ENCODE assay signal across 13 cellular contexts in the genomic region with DNA sequence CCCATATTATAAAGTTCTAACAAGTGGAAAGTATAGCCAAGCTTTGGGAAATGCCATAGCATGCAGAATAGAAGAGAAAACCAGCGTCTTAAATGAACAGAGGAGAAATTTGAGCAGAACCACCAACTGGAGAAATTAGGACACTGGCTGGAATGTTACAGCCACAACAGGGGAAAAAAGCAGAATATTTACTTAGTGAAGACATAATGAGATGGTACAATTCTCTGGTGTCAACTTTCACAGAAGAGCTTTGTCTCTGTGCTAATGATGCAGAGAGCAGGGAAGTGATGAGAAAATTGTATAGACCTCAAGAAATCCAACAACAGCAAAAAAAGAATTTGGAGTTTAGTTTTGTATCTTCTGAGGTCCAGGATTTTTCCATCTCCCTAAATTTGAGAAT.
"Had no signal": no experiment of that assay in that cellular context is flagged by ENCODE, and none has a peak within 500 bp of the region (broad histone marks: within the 10 kb centered on the region; RNA-seq: fewer than 3 reads in every experiment).

No MANE protein-coding gene starts in this region.

- H3K36me3 Mint-ChIP-seq: activated naive CD4-positive, alpha-beta T cell treated with anti-CD3 and anti-CD28 coated beads, Interleukin-2, amount 50 U/mL, for 24 hours; stimulated activated effector memory CD8-positive, alpha-beta T cell treated with anti-CD3 and anti-CD28 coated beads, Interleukin-12 subunit alpha, Interleukin-12 subunit beta, amount 100 ng/mL, for 72 hours had no signal

- H3K27ac Mint-ChIP-seq: activated CD4-positive, alpha-beta memory T cell treated with anti-CD3 and anti-CD28 coated beads, Interleukin-2, amount 10 ng/mL, durations not matched to agents 7 days and 5 days; activated CD4-positive, alpha-beta T cell treated with anti-CD3 and anti-CD28 coated beads for 36 hours; activated naive CD4-positive, alpha-beta T cell treated with anti-CD3 and anti-CD28 coated beads, Interleukin-2, amount 50 U/mL, for 24 hours; stimulated activated effector memory CD8-positive, alpha-beta T cell treated with anti-CD3 and anti-CD28 coated beads, Interleukin-12 subunit alpha, Interleukin-12 subunit beta, amount 100 ng/mL, for 72 hours had no signal

- H3K9me3 Mint-ChIP-seq: activated CD4-positive, alpha-beta memory T cell treated with anti-CD3 and anti-CD28 coated beads, Interleukin-2, amount 10 ng/mL, durations not matched to agents 7 days and 5 days; activated naive CD4-positive, alpha-beta T cell treated with anti-CD3 and anti-CD28 coated beads, Interleukin-2, amount 50 U/mL, for 24 hours; activated T-cell treated with anti-CD3 and anti-CD28 coated beads, Interleukin-2, amount 50 U/mL, for 4 hours; neural crest cell; stimulated activated effector memory CD8-positive, alpha-beta T cell treated with anti-CD3 and anti-CD28 coated beads, Interleukin-12 subunit alpha, Interleukin-12 subunit beta, amount 100 ng/mL, for 72 hours had no signal

- ATAC-seq: activated CD4-positive, alpha-beta T cell treated with anti-CD3 and anti-CD28 coated beads for 36 hours; activated T-cell treated with anti-CD3 and anti-CD28 coated beads, Interleukin-2, amount 50 U/mL, for 4 hours; gastroesophageal sphincter; heart right ventricle; left cardiac atrium; stimulated activated effector memory CD8-positive, alpha-beta T cell treated with anti-CD3 and anti-CD28 coated beads, Interleukin-12 subunit alpha, Interleukin-12 subunit beta, amount 100 ng/mL, for 72 hours; upper lobe of right lung had no signal

- H3K4me3 Mint-ChIP-seq: activated CD4-positive, alpha-beta memory T cell treated with anti-CD3 and anti-CD28 coated beads, Interleukin-2, amount 10 ng/mL, durations not matched to agents 7 days and 5 days; activated CD4-positive, alpha-beta T cell treated with anti-CD3 and anti-CD28 coated beads for 36 hours; activated naive CD4-positive, alpha-beta T cell treated with anti-CD3 and anti-CD28 coated beads, Interleukin-2, amount 50 U/mL, for 24 hours; activated T-cell treated with anti-CD3 and anti-CD28 coated beads, Interleukin-2, amount 50 U/mL, for 4 hours; neural crest cell; stimulated activated effector memory CD8-positive, alpha-beta T cell treated with anti-CD3 and anti-CD28 coated beads, Interleukin-12 subunit alpha, Interleukin-12 subunit beta, amount 100 ng/mL, for 72 hours had no signal

- H3K4me1 Mint-ChIP-seq: activated CD4-positive, alpha-beta memory T cell treated with anti-CD3 and anti-CD28 coated beads, Interleukin-2, amount 10 ng/mL, durations not matched to agents 7 days and 5 days; activated CD4-positive, alpha-beta T cell treated with anti-CD3 and anti-CD28 coated beads for 36 hours; activated naive CD4-positive, alpha-beta T cell treated with anti-CD3 and anti-CD28 coated beads, Interleukin-2, amount 50 U/mL, for 24 hours; stimulated activated effector memory CD8-positive, alpha-beta T cell treated with anti-CD3 and anti-CD28 coated beads, Interleukin-12 subunit alpha, Interleukin-12 subunit beta, amount 100 ng/mL, for 72 hours had no signal

- H3K27me3 Mint-ChIP-seq: activated CD4-positive, alpha-beta T cell treated with anti-CD3 and anti-CD28 coated beads for 36 hours had no signal

- DNase-seq: activated CD4-positive, alpha-beta memory T cell treated with anti-CD3 and anti-CD28 coated beads, Interleukin-2, amount 10 ng/mL, durations not matched to agents 7 days and 5 days; activated CD4-positive, alpha-beta T cell treated with anti-CD3 and anti-CD28 coated beads for 36 hours; activated effector memory CD4-positive, alpha-beta T cell treated with Interleukin-2 at 50 U/mL for 16 hours; activated T-cell treated with anti-CD3 and anti-CD28 coated beads, Interleukin-2, amount 50 U/mL, for 4 hours; caudate nucleus; heart right ventricle; left cardiac atrium; midbrain; upper lobe of right lung had no signal
